ENCODE assay signal across 5 cellular contexts in the genomic region with DNA sequence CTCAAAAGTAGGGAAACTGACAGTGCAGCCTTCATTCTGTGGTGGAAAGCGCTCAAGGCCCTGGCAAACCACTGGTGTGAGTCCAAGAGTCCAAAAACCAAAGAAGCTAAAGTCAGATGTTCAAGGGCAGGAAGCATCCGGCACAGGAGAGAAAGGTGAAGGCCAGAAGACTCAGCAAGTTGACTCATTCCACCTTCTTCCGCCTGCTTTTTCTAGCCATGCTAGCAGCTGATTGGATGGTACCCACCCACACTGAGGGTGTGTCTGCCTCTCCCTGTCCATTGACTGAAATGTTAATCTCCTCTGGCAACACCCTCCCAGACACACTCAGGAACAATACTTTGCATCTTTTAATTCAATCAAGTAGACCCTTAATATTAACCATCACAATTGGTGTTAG.
"Had no signal": no experiment of that assay in that cellular context is flagged by ENCODE, and none has a peak within 500 bp of the region (broad histone marks: within the 10 kb centered on the region; RNA-seq: fewer than 3 reads in every experiment).

No MANE protein-coding gene starts in this region.

- DNase-seq: H9, HCEC 1CT had no signal

- ATAC-seq: GM23338, HepG2 had no signal

- H3K4me3 ChIP-seq: GM23338 had no signal

- H3K27ac ChIP-seq: HL-60 had no signal
